ENCODE assay signal across 30 cellular contexts in genomic region chr1:156191292-156191954, GRCh38. TPM values are rescaled to one million over a fixed set of nuclear protein-coding genes. Genes with fewer than 3 reads are reported as not detected.
DNase-seq lines count a peak whose midpoint lies in the region; ATAC-seq, FAIRE-seq and TF ChIP-seq lines count a peak whose summit lies in the region.
"Had no signal": no experiment of that assay in that cellular context is flagged by ENCODE, and none has a peak within 500 bp of the region (broad histone marks: within the 10 kb centered on the region; RNA-seq: fewer than 3 reads in every experiment).

No MANE protein-coding gene starts in this region.

- peaks cover 44% of the 10 kb centered on the region for H3K4me1 Mint-ChIP-seq in activated T-cell treated with anti-CD3 and anti-CD28 coated beads, Interleukin-2, amount 50 U/mL, for 24 hours (ENCODE audit: low read depth)
- no peaks in the 10 kb centered on the region for H3K4me1 Mint-ChIP-seq in activated T-cell treated with anti-CD3 and anti-CD28 coated beads, Interleukin-2, amount 50 U/mL, for 72 hours (ENCODE audit: low read depth)

- H3K4me1 ChIP-seq in K562 (replicated peaks in 1 of 2; ENCODE audit: control insufficient read depth in 2 of 2, insufficient read depth in 2 of 2, low read length in 2 of 2) = peaks cover 6 to 12% of the 10 kb centered on the region in 2 experiments

- H4K20me1 ChIP-seq in K562 (replicated peaks; ENCODE audit: control insufficient read depth, insufficient read depth, low read length) = no peaks in the 10 kb centered on the region

- H2AFZ ChIP-seq in K562 (ENCODE audit: low read depth, low read length) = 0 out of 2 replicates have a peak overlapping the region, but pooled peaks have one; percentile 33

- TF ChIP-seq POLR2A in K562 (conservative IDR thresholded peaks at IDR 0.05) = no peak

- H3K27ac ChIP-seq in K562 (ENCODE audit: extremely low read depth, low read depth, low read length) = peak overlapping the region; percentile 32; the same call in 1 of the 3 replicates
- H3K27ac ChIP-seq: brain microvascular endothelial cell, SJCRH30, tibial nerve, WERI-Rb-1 had no signal

- no TSS peak for BruUV-seq in K562 (replicated peaks; lab: Mats Ljungman, UMichigan)

- peaks cover 42% of the 10 kb centered on the region for H3K36me3 Mint-ChIP-seq in activated T-cell treated with anti-CD3 and anti-CD28 coated beads, Interleukin-2, amount 50 U/mL, for 24 hours (ENCODE audit: low read depth)
- peaks cover 9 to 26% of the 10 kb centered on the region in 2 donors for H3K36me3 Mint-ChIP-seq in activated T-cell treated with anti-CD3 and anti-CD28 coated beads, Interleukin-2, amount 50 U/mL, for 72 hours (ENCODE audit: insufficient read depth in 2 of 2)

- DNase-seq in activated T-cell treated with anti-CD3 and anti-CD28 coated beads, Interleukin-2, amount 50 U/mL, for 24 hours = no peak
- no peak for DNase-seq in activated T-cell treated with anti-CD3 and anti-CD28 coated beads, Interleukin-2, amount 50 U/mL, for 72 hours
- DNase-seq in K562 (ENCODE audit: extremely low read depth in 1 of 4, low spot score in 3 of 4) (no peak), NCI-H524 (lab: John Stamatoyannopoulos, UW) (no peak)
- no peak for DNase-seq in activated effector memory CD4-positive, alpha-beta T cell treated with anti-CD3 and anti-CD28 coated beads, Interleukin-2, amount 50 U/mL, for 16 hours
- DNase-seq: activated CD4-positive, alpha-beta T cell treated with anti-CD3 and anti-CD28 coated beads, Interleukin-2, amount 50 U/mL, for 1 hour; brain microvascular endothelial cell; cerebellar nuclear complex; COR-L47; foreskin fibroblast; HCEC 1CT; head of caudate nucleus; IMR-90; NCI-H1048; NCI-H1694; NCI-H748 treated with DMSO at 0.1 percent for 48 hours; nephron progenitor cell; RPMI8226; SJCRH30; WERI-Rb-1 had no signal

- FAIRE-seq in K562 (lab: Jason Lieb, UNC) = no peak
- FAIRE-seq: G401.6, islet of Langerhans had no signal

- no peak overlapping the region for H3K4me2 ChIP-seq in K562 (ENCODE audit: insufficient read depth, low read length)

- H3K9ac ChIP-seq in K562 (ENCODE audit: insufficient read depth in 1 of 2, low read depth in 2 of 2, low read length in 2 of 2) = 0 out of 4 replicates have a peak overlapping the region, but pooled peaks of 1 of the 2 experiments have one; percentile 10

- H3K36me3 ChIP-seq in K562 (ENCODE audit: control insufficient read depth, insufficient read depth, low read length) = peaks cover 12% of the 10 kb centered on the region

- no peak for ATAC-seq in activated T-cell treated with anti-CD3 and anti-CD28 coated beads, Interleukin-2, amount 50 U/mL, for 72 hours (replicated peaks in 1 of 2)
- ATAC-seq in K562 (no peak), SK-N-SH treated with all-trans-retinoic acid at 6 μM for 48 hours (no peak)
- ATAC-seq: esophagus mucosa; left lobe of liver; stimulated activated effector memory CD8-positive, alpha-beta T cell treated with anti-CD3 and anti-CD28 coated beads, Interleukin-12 subunit alpha, Interleukin-12 subunit beta, amount 100 ng/mL, for 72 hours had no signal

- H3K9me1 ChIP-seq in K562 (ENCODE audit: control insufficient read depth, insufficient read depth, low read length) = no peaks in the 10 kb centered on the region

- no peak overlapping the region for H3K4me3 ChIP-seq in K562
- H3K4me3 ChIP-seq: SJCRH30, tibial nerve had no signal

- no peak overlapping the region for H3K27ac Mint-ChIP-seq in activated T-cell treated with anti-CD3 and anti-CD28 coated beads, Interleukin-2, amount 50 U/mL, for 24 hours
- H3K27ac Mint-ChIP-seq in activated T-cell treated with anti-CD3 and anti-CD28 coated beads, Interleukin-2, amount 50 U/mL, for 72 hours = no peak overlapping the region
- H3K27ac Mint-ChIP-seq: activated naive CD4-positive, alpha-beta T cell treated with anti-CD3 and anti-CD28 coated beads, Interleukin-2, amount 50 U/mL, for 24 hours; memory B cell; nephron progenitor cell; stimulated activated effector memory CD8-positive, alpha-beta T cell treated with anti-CD3 and anti-CD28 coated beads, Interleukin-12 subunit alpha, Interleukin-12 subunit beta, amount 100 ng/mL, for 72 hours had no signal

- in situ Hi-C loops in K562 (cut with MboI) = no loop called here

- no peak for TF ChIP-seq RAD21 in K562 (CRISPR knock-in tag; conservative IDR thresholded peaks at IDR 0.05 in 1 of 2, IDR thresholded peaks at IDR 0.05 in 1 of 2)

- CTCF ChIA-PET in K562 (lab: Yijun Ruan, JAX; ENCODE audit: low intra/inter-chr PET ratio) = no interaction called here

- peak overlapping the region; percentile 32 for H3K4me3 Mint-ChIP-seq in activated T-cell treated with anti-CD3 and anti-CD28 coated beads, Interleukin-2, amount 50 U/mL, for 24 hours
- no peak overlapping the region for H3K4me3 Mint-ChIP-seq in activated T-cell treated with anti-CD3 and anti-CD28 coated beads, Interleukin-2, amount 50 U/mL, for 72 hours
- H3K4me3 Mint-ChIP-seq: activated naive CD4-positive, alpha-beta T cell treated with anti-CD3 and anti-CD28 coated beads, Interleukin-2, amount 50 U/mL, for 24 hours; memory B cell; nephron progenitor cell had no signal

- intact Hi-C loops in K562 (cut with micrococcal nuclease) = loop anchor here (5.0 kb wide), 1 partner anchor 44 kb away; no protein-coding TSS in a partner anchor

- 72% methylated on average over 4 of the region's 4 CpGs for WGBS in K562 (ENCODE audit: insufficient coverage, low coverage, missing lambda C conversion rate)

- no peak for TF ChIP-seq CTCF in K562 (IDR thresholded peaks at IDR 0.05 in 2 of 3, conservative IDR thresholded peaks at IDR 0.05 in 1 of 3; ENCODE audit: insufficient read depth in 2 of 3, low read depth in 1 of 3, low read length in 3 of 3)

- H3K27me3 ChIP-seq in K562 (ENCODE audit: control insufficient read depth in 2 of 2, insufficient read depth in 2 of 2, low read length in 2 of 2) = no peaks in the 10 kb centered on the region
- H3K27me3 ChIP-seq: brain microvascular endothelial cell, SJCRH30, tibial nerve had no signal

- POLR2A ChIA-PET in K562 (lab: Yijun Ruan, JAX) = interaction anchor here (1.0 to 1.3 kb wide), 3 partner anchors 15 to 22 kb away, joined by 3 to 4 read pairs (median 3); partner anchors contain the start of gene PMF1

- H3K9me3 ChIP-seq in K562 (replicated peaks; ENCODE audit: control insufficient read depth, insufficient read depth, low read depth, low read length) = peaks cover 5% of the 10 kb centered on the region
- H3K9me3 ChIP-seq: SJCRH30, tibial nerve had no signal

- H3K27me3 Mint-ChIP-seq in activated T-cell treated with anti-CD3 and anti-CD28 coated beads, Interleukin-2, amount 50 U/mL, for 24 hours = no peaks in the 10 kb centered on the region
- H3K27me3 Mint-ChIP-seq in activated T-cell treated with anti-CD3 and anti-CD28 coated beads, Interleukin-2, amount 50 U/mL, for 72 hours (ENCODE audit: low read depth) = no peaks in the 10 kb centered on the region
- H3K27me3 Mint-ChIP-seq: activated naive CD4-positive, alpha-beta T cell treated with anti-CD3 and anti-CD28 coated beads, Interleukin-2, amount 50 U/mL, for 24 hours; memory B cell had no signal

- H3K79me2 ChIP-seq in K562 (ENCODE audit: control insufficient read depth, insufficient read depth, low read length) = peaks cover 29% of the 10 kb centered on the region

- TF ChIP-seq EP300 in K562 (IDR thresholded peaks at IDR 0.05; ENCODE audit: low read length) = no peak

- peaks cover 5% of the 10 kb centered on the region for H3K9me3 Mint-ChIP-seq in activated T-cell treated with anti-CD3 and anti-CD28 coated beads, Interleukin-2, amount 50 U/mL, for 24 hours
- H3K9me3 Mint-ChIP-seq in activated T-cell treated with anti-CD3 and anti-CD28 coated beads, Interleukin-2, amount 50 U/mL, for 72 hours = peaks cover 0 to 1% of the 10 kb centered on the region in 2 donors
- H3K9me3 Mint-ChIP-seq: activated naive CD4-positive, alpha-beta T cell treated with anti-CD3 and anti-CD28 coated beads, Interleukin-2, amount 50 U/mL, for 24 hours; memory B cell; stimulated activated effector memory CD8-positive, alpha-beta T cell treated with anti-CD3 and anti-CD28 coated beads, Interleukin-12 subunit alpha, Interleukin-12 subunit beta, amount 100 ng/mL, for 72 hours had no signal

RNA-seq across cellular contexts. Expression of gene SLC25A44, which starts 2.5 kb away (rescaled TPM):
- 10 to 100 TPM; 52.3 to 71.0 TPM for total RNA-seq in activated T-cell treated with anti-CD3 and anti-CD28 coated beads, Interleukin-2, amount 50 U/mL, for 72 hours
- total RNA-seq in K562 (2011; cell fraction: chromatin; rRNA removed; ENCODE audit: low replicate concordance) = 27.5 and 49.0 TPM in 2 replicates
- total RNA-seq in K562 (2011; cell fraction: nucleolus; rRNA removed) = 26.7 and 31.0 TPM in 2 replicates
- 35.9 and 47.6 TPM in 2 replicates for total RNA-seq in K562 (2011; cell fraction: nucleoplasm; rRNA removed)
- total RNA-seq in K562 (2014; rRNA removed) (9.0 and 13.9 TPM in 2 replicates), K562 (2014; rRNA removed; fragmentation: Illumina TruSeq; extraction: Trizol) (11.9 and 12.2 TPM in 2 replicates), K562 (2015; rRNA removed; fragmentation: Illumina TruSeq; extraction: Trizol) (12.2 and 12.5 TPM in 2 replicates), K562 (2021) (12.7 and 16.2 TPM in 2 replicates)
- polyA plus RNA-seq in K562 (2011; rRNA removed) (21.8 and 27.7 TPM in 2 replicates), K562 (2014; fragmentation: Illumina TruSeq; extraction: Trizol) (22.8 and 25.2 TPM in 2 replicates), K562 (2014; fragmentation: Nextera tagmentation; extraction: Ambion mirVana) (1 to 10 TPM; 4.4 to 7.5 TPM), K562 (2014; rRNA removed) (11.2 and 12.8 TPM in 2 replicates)
- 18.8 and 22.8 TPM in 2 replicates for polyA plus RNA-seq in K562 (2011; cell fraction: cytosol; rRNA removed)
- polyA plus RNA-seq in K562 (2011; cell fraction: nucleus; rRNA removed) = 22.5 and 23.8 TPM in 2 replicates
- polyA plus RNA-seq in K562 (2012) = 8.6 and 12.8 TPM in 2 replicates
- 22.9 and 29.2 TPM in 2 replicates for polyA minus RNA-seq in K562 (2011; rRNA and poly(A)+ RNA removed)
- 9.1 and 11.3 TPM in 2 replicates for polyA minus RNA-seq in K562 (2011; cell fraction: cytosol; rRNA and poly(A)+ RNA removed)
- 7.4 and 9.0 TPM in 2 replicates for polyA minus RNA-seq in K562 (2011; cell fraction: nucleus; rRNA and poly(A)+ RNA removed)

RNA-seq across cellular contexts. Expression of gene PMF1, which starts 21.4 kb away (rescaled TPM):
- 100 to 1,000 TPM; 122 to 127 TPM for total RNA-seq in activated T-cell treated with anti-CD3 and anti-CD28 coated beads, Interleukin-2, amount 50 U/mL, for 72 hours
- 31.8 and 57.2 TPM in 2 replicates for total RNA-seq in K562 (2011; cell fraction: chromatin; rRNA removed; ENCODE audit: low replicate concordance)
- total RNA-seq in K562 (2011; cell fraction: nucleolus; rRNA removed) = 34.9 and 36.7 TPM in 2 replicates
- total RNA-seq in K562 (2011; cell fraction: nucleoplasm; rRNA removed) = 40.1 and 51.5 TPM in 2 replicates
- total RNA-seq in K562 (2014; rRNA removed) (88.4 and 88.8 TPM in 2 replicates), K562 (2014; rRNA removed; fragmentation: Illumina TruSeq; extraction: Trizol) (44.2 and 50.3 TPM in 2 replicates), K562 (2015; rRNA removed; fragmentation: Illumina TruSeq; extraction: Trizol) (61.5 and 63.0 TPM in 2 replicates), K562 (2021) (69.8 and 71.0 TPM in 2 replicates)
- polyA plus RNA-seq in K562 (2011; rRNA removed) (74.1 and 79.0 TPM in 2 replicates), K562 (2014; fragmentation: Illumina TruSeq; extraction: Trizol) (80.5 and 82.2 TPM in 2 replicates), K562 (2014; fragmentation: Nextera tagmentation; extraction: Ambion mirVana) (10 to 100 TPM in 1 of 2 experiments, 1 to 10 TPM in 1; 9.4 to 18.9 TPM), K562 (2014; rRNA removed) (89.5 and 92.9 TPM in 2 replicates)
- 146 and 169 TPM in 2 replicates for polyA plus RNA-seq in K562 (2011; cell fraction: cytosol; rRNA removed)
- polyA plus RNA-seq in K562 (2011; cell fraction: nucleus; rRNA removed) = 53.6 and 54.3 TPM in 2 replicates
- polyA plus RNA-seq in K562 (2012) = 52.9 and 60.4 TPM in 2 replicates
- 28.4 and 28.8 TPM in 2 replicates for polyA minus RNA-seq in K562 (2011; rRNA and poly(A)+ RNA removed)
- 22.6 and 27.6 TPM in 2 replicates for polyA minus RNA-seq in K562 (2011; cell fraction: cytosol; rRNA and poly(A)+ RNA removed)
- polyA minus RNA-seq in K562 (2011; cell fraction: nucleus; rRNA and poly(A)+ RNA removed) = 7.7 and 9.9 TPM in 2 replicates

RNA-seq across cellular contexts. Expression of gene SEMA4A, which starts 38.0 kb away (rescaled TPM):
- total RNA-seq in activated T-cell treated with anti-CD3 and anti-CD28 coated beads, Interleukin-2, amount 50 U/mL, for 72 hours = 10 to 100 TPM; 63.7 to 80.3 TPM
- 2.6 and 4.3 TPM in 2 replicates for total RNA-seq in K562 (2011; cell fraction: chromatin; rRNA removed; ENCODE audit: low replicate concordance)
- total RNA-seq in K562 (2011; cell fraction: nucleolus; rRNA removed) = 3.5 and 4.1 TPM in 2 replicates
- total RNA-seq in K562 (2011; cell fraction: nucleoplasm; rRNA removed) = 3.1 and 4.4 TPM in 2 replicates
- total RNA-seq in K562 (2014; rRNA removed) (0.45 and 0.49 TPM in 2 replicates), K562 (2014; rRNA removed; fragmentation: Illumina TruSeq; extraction: Trizol) (0.38 and 0.40 TPM in 2 replicates), K562 (2015; rRNA removed; fragmentation: Illumina TruSeq; extraction: Trizol) (0.40 and 0.72 TPM in 2 replicates), K562 (2021) (1.4 and 1.9 TPM in 2 replicates)
- polyA plus RNA-seq in K562 (2011; rRNA removed) (1.7 and 3.2 TPM in 2 replicates), K562 (2014; fragmentation: Illumina TruSeq; extraction: Trizol) (0.79 and 1.1 TPM in 2 replicates), K562 (2014; fragmentation: Nextera tagmentation; extraction: Ambion mirVana) (under 1 TPM; 0.04 to 0.06 TPM), K562 (2014; rRNA removed) (1.0 and 1.5 TPM in 2 replicates)
- polyA plus RNA-seq in K562 (2011; cell fraction: cytosol; rRNA removed) = 2.0 and 2.8 TPM in 2 replicates
- polyA plus RNA-seq in K562 (2011; cell fraction: nucleus; rRNA removed) = 15.5 and 18.8 TPM in 2 replicates
- polyA plus RNA-seq in K562 (2012) = 0.77 and 2.6 TPM in 2 replicates
- polyA minus RNA-seq in K562 (2011; rRNA and poly(A)+ RNA removed) = 0.53 and 0.96 TPM in 2 replicates
- polyA minus RNA-seq in K562 (2011; cell fraction: cytosol; rRNA and poly(A)+ RNA removed) = 1.7 and 2.1 TPM in 2 replicates
- 1.3 and 2.0 TPM in 2 replicates for polyA minus RNA-seq in K562 (2011; cell fraction: nucleus; rRNA and poly(A)+ RNA removed)

RNA-seq across cellular contexts. Expression of gene BGLAP, which starts 50.6 kb away (rescaled TPM):
- total RNA-seq in activated T-cell treated with anti-CD3 and anti-CD28 coated beads, Interleukin-2, amount 50 U/mL, for 72 hours = 1 to 10 TPM; 6.8 to 7.4 TPM
- total RNA-seq in K562 (2011; cell fraction: chromatin; rRNA removed; ENCODE audit: low replicate concordance) = 3.2 and 9.2 TPM in 2 replicates
- total RNA-seq in K562 (2011; cell fraction: nucleolus; rRNA removed) = 5.9 and 10.2 TPM in 2 replicates
- total RNA-seq in K562 (2011; cell fraction: nucleoplasm; rRNA removed) = 3.1 and 9.2 TPM in 2 replicates
- total RNA-seq in K562 (2014; rRNA removed) (0.23 and 0.82 TPM in 2 replicates), K562 (2014; rRNA removed; fragmentation: Illumina TruSeq; extraction: Trizol) (0.15 TPM in 1 of 2 replicates, not detected in the other), K562 (2015; rRNA removed; fragmentation: Illumina TruSeq; extraction: Trizol) (0.33 and 0.49 TPM in 2 replicates), K562 (2021) (0.22 and 1.2 TPM in 2 replicates)
- polyA plus RNA-seq in K562 (2011; rRNA removed) (0.54 and 0.92 TPM in 2 replicates), K562 (2014; fragmentation: Illumina TruSeq; extraction: Trizol) (not detected in 2 replicates), K562 (2014; fragmentation: Nextera tagmentation; extraction: Ambion mirVana) (not detected), K562 (2014; rRNA removed) (1.4 and 1.6 TPM in 2 replicates)
- 0.63 and 1.2 TPM in 2 replicates for polyA plus RNA-seq in K562 (2011; cell fraction: cytosol; rRNA removed)
- 4.3 and 7.0 TPM in 2 replicates for polyA plus RNA-seq in K562 (2011; cell fraction: nucleus; rRNA removed)
- 0.51 and 0.96 TPM in 2 replicates for polyA plus RNA-seq in K562 (2012)
- not detected in 2 replicates for polyA minus RNA-seq in K562 (2011; rRNA and poly(A)+ RNA removed)
- polyA minus RNA-seq in K562 (2011; cell fraction: cytosol; rRNA and poly(A)+ RNA removed) = not detected in 2 replicates
- 1.2 and 1.4 TPM in 2 replicates for polyA minus RNA-seq in K562 (2011; cell fraction: nucleus; rRNA and poly(A)+ RNA removed)
- total RNA-seq: IMR-90, osteocyte had no signal

RNA-seq across cellular contexts. Expression of gene PAQR6, which starts 56.4 kb away (rescaled TPM):
- 10 to 100 TPM in 1 of 2 donors, 1 to 10 TPM in 1; 9.6 to 10.4 TPM for total RNA-seq in activated T-cell treated with anti-CD3 and anti-CD28 coated beads, Interleukin-2, amount 50 U/mL, for 72 hours
- 2.9 and 5.5 TPM in 2 replicates for total RNA-seq in K562 (2011; cell fraction: chromatin; rRNA removed; ENCODE audit: low replicate concordance)
- 3.5 and 4.3 TPM in 2 replicates for total RNA-seq in K562 (2011; cell fraction: nucleolus; rRNA removed)
- 2.9 and 3.6 TPM in 2 replicates for total RNA-seq in K562 (2011; cell fraction: nucleoplasm; rRNA removed)
- 0.86 TPM in 2 replicates for total RNA-seq in K562 (2014; rRNA removed)
- total RNA-seq in K562 (2014; rRNA removed; fragmentation: Illumina TruSeq; extraction: Trizol) = 0.32 and 0.62 TPM in 2 replicates
- 0.64 and 0.72 TPM in 2 replicates for total RNA-seq in K562 (2015; rRNA removed; fragmentation: Illumina TruSeq; extraction: Trizol)
- 1.0 and 1.2 TPM in 2 replicates for total RNA-seq in K562 (2021)
- 0.52 and 1.4 TPM in 2 replicates for polyA plus RNA-seq in K562 (2011; rRNA removed)
- polyA plus RNA-seq in K562 (2011; cell fraction: cytosol; rRNA removed) = 1.2 and 1.3 TPM in 2 replicates
- polyA plus RNA-seq in K562 (2011; cell fraction: nucleus; rRNA removed) = 10.9 and 15.4 TPM in 2 replicates
- 1.6 and 4.4 TPM in 2 replicates for polyA plus RNA-seq in K562 (2012)
- polyA plus RNA-seq in K562 (2014; fragmentation: Illumina TruSeq; extraction: Trizol) = 0.59 and 0.73 TPM in 2 replicates
- polyA plus RNA-seq in K562 (2014; fragmentation: Nextera tagmentation; extraction: Ambion mirVana) = under 1 TPM; 0.07 to 0.23 TPM
- polyA plus RNA-seq in K562 (2014; rRNA removed) = 1.3 and 1.8 TPM in 2 replicates
- polyA minus RNA-seq in K562 (2011; rRNA and poly(A)+ RNA removed) = not detected in 2 replicates
- not detected in 2 replicates for polyA minus RNA-seq in K562 (2011; cell fraction: cytosol; rRNA and poly(A)+ RNA removed)
- 0.67 and 1.00 TPM in 2 replicates for polyA minus RNA-seq in K562 (2011; cell fraction: nucleus; rRNA and poly(A)+ RNA removed)

Comparison
In these comparisons a context has a peak if more than half of its experiments do, and no peak if none do; other contexts are left out.
1. RNA of gene SEMA4A, which starts 38.0 kb away (total RNA-seq): 63.7 to 80.3 TPM in activated T-cell treated with anti-CD3 and anti-CD28 coated beads, Interleukin-2, amount 50 U/mL, for 72 hours; 0.38 to 4.4 TPM in K562; every median in the first group is over 10 times any median in the second.